22 cellular contexts compared by ENCODE assay signal in genomic region chr14:81192594-81192993, GRCh38. TPM values are rescaled to one million over a fixed set of nuclear protein-coding genes. Genes with fewer than 3 reads are reported as not detected.
DNase-seq lines count a peak whose midpoint lies in the region; ATAC-seq and TF ChIP-seq lines count a peak whose summit lies in the region.
"Had no signal": no experiment of that assay in that cellular context is flagged by ENCODE, and none has a peak within 500 bp of the region (broad histone marks: within the 10 kb centered on the region; RNA-seq: fewer than 3 reads in every experiment).

No MANE protein-coding gene starts in this region.

- DNase-seq in activated CD4-positive, alpha-beta T cell treated with anti-CD3 and anti-CD28 coated beads for 4 hours, result peak; percentile 5 to 10
- DNase-seq in activated CD4-positive, alpha-beta T cell treated with anti-CD3 and anti-CD28 coated beads for 1 hour, result no peak
- peak in 2 of 5 donors; percentile 18 to 21 for DNase-seq in CD8-positive, alpha-beta memory T cell
- DNase-seq in activated T-helper 1 cell treated with anti-CD3 and anti-CD28 coated beads, Interleukin-12 subunit alpha, Interleukin-12 subunit beta, Interleukin-2, Interleukin-4 antibody, amounts not matched to agents 30 ng/mL and 10 ng/mL and 1 ng/mL, durations not matched to agents 14 hours and 24 hours and 36 hours (ENCODE audit: low spot score), result peak; percentile 9
- DNase-seq in memory B cell (ENCODE audit: low spot score in 2 of 2), result no peak
- no peak for DNase-seq in SW480 (ENCODE audit: low spot score)
- DNase-seq in NCI-H1092 (lab: John Stamatoyannopoulos, UW), result no peak
- no peak for DNase-seq in GM23338 (ENCODE audit: low spot score)
- DNase-seq: 8988T, COR-L47, Kasumi-1, NCI-H1092 treated with DMSO at 0.1 percent for 48 hours, NCI-H2029 treated with DMSO at 0.1 percent for 48 hours, NCI-H226, NCI-H774, OCI-M1, trophoblast cell had no signal

- no peaks in the 10 kb centered on the region for H3K27me3 Mint-ChIP-seq in CD8-positive, alpha-beta memory T cell
- H3K27me3 Mint-ChIP-seq in activated T-helper 1 cell treated with anti-CD3 and anti-CD28 coated beads, Interleukin-12 subunit alpha, Interleukin-12 subunit beta, Interleukin-2, Interleukin-4 antibody, amounts not matched to agents 30 ng/mL and 10 ng/mL and 1 ng/mL, durations not matched to agents 14 hours and 24 hours and 36 hours (ENCODE audit: insufficient read depth), result no peaks in the 10 kb centered on the region
- H3K27me3 Mint-ChIP-seq in memory B cell (no peaks in the 10 kb centered on the region), GM23338 (ENCODE audit: insufficient read depth, low read depth, poor library complexity) (no peaks in the 10 kb centered on the region)

- H3K9me3 Mint-ChIP-seq in CD8-positive, alpha-beta memory T cell, result no peaks in the 10 kb centered on the region
- H3K9me3 Mint-ChIP-seq in activated T-helper 1 cell treated with anti-CD3 and anti-CD28 coated beads, Interleukin-12 subunit alpha, Interleukin-12 subunit beta, Interleukin-2, Interleukin-4 antibody, amounts not matched to agents 30 ng/mL and 10 ng/mL and 1 ng/mL, durations not matched to agents 14 hours and 24 hours and 36 hours, result no peaks in the 10 kb centered on the region
- no peaks in the 10 kb centered on the region for H3K9me3 Mint-ChIP-seq in memory B cell
- H3K9me3 Mint-ChIP-seq in GM23338, result no peaks in the 10 kb centered on the region

- peaks cover 49 to 70% (median 68%) of the 10 kb centered on the region in 3 donors for H3K4me1 Mint-ChIP-seq in CD8-positive, alpha-beta memory T cell
- peaks cover 57% of the 10 kb centered on the region for H3K4me1 Mint-ChIP-seq in activated T-helper 1 cell treated with anti-CD3 and anti-CD28 coated beads, Interleukin-12 subunit alpha, Interleukin-12 subunit beta, Interleukin-2, Interleukin-4 antibody, amounts not matched to agents 30 ng/mL and 10 ng/mL and 1 ng/mL, durations not matched to agents 14 hours and 24 hours and 36 hours (ENCODE audit: low read depth)
- H3K4me1 Mint-ChIP-seq in memory B cell, result peaks cover 10% of the 10 kb centered on the region
- no peaks in the 10 kb centered on the region for H3K4me1 Mint-ChIP-seq in GM23338

- no peaks in the 10 kb centered on the region for H3F3A ChIP-seq in GM23338 (replicated peaks; ENCODE audit: low read depth)

- no peak for TF ChIP-seq CTCF in GM23338 (conservative IDR thresholded peaks at IDR 0.05; ENCODE audit: low read depth in 2 of 2)

- peaks cover 23% of the 10 kb centered on the region for H3K36me3 ChIP-seq in CD8-positive, alpha-beta memory T cell (ENCODE audit: insufficient read depth, low read length)
- H3K36me3 ChIP-seq in GM23338 (ENCODE audit: insufficient read depth), result peaks cover 52% of the 10 kb centered on the region

- H3K27ac Mint-ChIP-seq in CD8-positive, alpha-beta memory T cell, result peak overlapping the region; percentile 35 to 97 (median 80)
- peak overlapping the region; percentile 84 for H3K27ac Mint-ChIP-seq in activated T-helper 1 cell treated with anti-CD3 and anti-CD28 coated beads, Interleukin-12 subunit alpha, Interleukin-12 subunit beta, Interleukin-2, Interleukin-4 antibody, amounts not matched to agents 30 ng/mL and 10 ng/mL and 1 ng/mL, durations not matched to agents 14 hours and 24 hours and 36 hours
- H3K27ac Mint-ChIP-seq in memory B cell (peak overlapping the region; percentile 7), GM23338 (no peak overlapping the region)

- CTCF ChIA-PET in CD8-positive, alpha-beta memory T cell (lab: Charles Lee), result interaction anchor here (0.6 to 2.1 kb wide), 3 partner anchors 12 to 341 kb away, joined by 3 to 9 read pairs (median 3); no protein-coding TSS in a partner anchor

- H3K79me2 ChIP-seq in GM23338 (replicated peaks; ENCODE audit: insufficient read depth), result peaks cover 51% of the 10 kb centered on the region

- H3K36me3 Mint-ChIP-seq in CD8-positive, alpha-beta memory T cell, result peaks cover 13 to 82% (median 25%) of the 10 kb centered on the region in 3 donors
- peaks cover 50% of the 10 kb centered on the region for H3K36me3 Mint-ChIP-seq in activated T-helper 1 cell treated with anti-CD3 and anti-CD28 coated beads, Interleukin-12 subunit alpha, Interleukin-12 subunit beta, Interleukin-2, Interleukin-4 antibody, amounts not matched to agents 30 ng/mL and 10 ng/mL and 1 ng/mL, durations not matched to agents 14 hours and 24 hours and 36 hours (ENCODE audit: low read depth)
- H3K36me3 Mint-ChIP-seq in memory B cell (peaks cover 34% of the 10 kb centered on the region), GM23338 (ENCODE audit: low read depth) (peaks cover 83% of the 10 kb centered on the region)

- H3K4me1 ChIP-seq in CD8-positive, alpha-beta memory T cell (ENCODE audit: insufficient read depth, low read length), result peaks cover 25% of the 10 kb centered on the region
- H3K4me1 ChIP-seq in GM23338 (ENCODE audit: insufficient read depth), result no peaks in the 10 kb centered on the region
- H3K4me1 ChIP-seq: gastroesophageal sphincter had no signal

- peaks cover 10% of the 10 kb centered on the region for H4K20me1 ChIP-seq in GM23338 (replicated peaks; ENCODE audit: insufficient read depth)

- intact Hi-C loops in activated T-helper 1 cell treated with anti-CD3 and anti-CD28 coated beads, Interleukin-12 subunit alpha, Interleukin-12 subunit beta, Interleukin-2, Interleukin-4 antibody, amounts not matched to agents 30 ng/mL and 10 ng/mL and 1 ng/mL, durations not matched to agents 14 hours and 24 hours and 36 hours (cut with micrococcal nuclease), result loop anchor here (2.0 kb wide), 1 partner anchor 26 kb away; no protein-coding TSS in a partner anchor

- H3K9me2 ChIP-seq in GM23338 (ENCODE audit: insufficient read depth), result no peaks in the 10 kb centered on the region

- H3K4me3 Mint-ChIP-seq in CD8-positive, alpha-beta memory T cell, result peak overlapping the region in 6 of 7 donors; percentile 16 to 69 (median 55)
- peak overlapping the region; percentile 81 for H3K4me3 Mint-ChIP-seq in activated T-helper 1 cell treated with anti-CD3 and anti-CD28 coated beads, Interleukin-12 subunit alpha, Interleukin-12 subunit beta, Interleukin-2, Interleukin-4 antibody, amounts not matched to agents 30 ng/mL and 10 ng/mL and 1 ng/mL, durations not matched to agents 14 hours and 24 hours and 36 hours
- H3K4me3 Mint-ChIP-seq in memory B cell (no peak overlapping the region), GM23338 (no peak overlapping the region)

- H3K27me3 ChIP-seq in CD8-positive, alpha-beta memory T cell (ENCODE audit: insufficient read depth, low read length, poor library complexity, severe bottlenecking), result no peaks in the 10 kb centered on the region
- H3K27me3 ChIP-seq in GM23338 (ENCODE audit: insufficient read depth), result no peaks in the 10 kb centered on the region
- H3K27me3 ChIP-seq: gastroesophageal sphincter had no signal

- peak overlapping the region; percentile 20 for H3K4me3 ChIP-seq in CD8-positive, alpha-beta memory T cell (ENCODE audit: low read length)
- H3K4me3 ChIP-seq in GM23338, result no peak overlapping the region
- H3K4me3 ChIP-seq: coronary artery, gastroesophageal sphincter, smooth muscle cell had no signal

- no peaks in the 10 kb centered on the region for H3K9me3 ChIP-seq in CD8-positive, alpha-beta memory T cell (ENCODE audit: low read length)
- H3K9me3 ChIP-seq: gastroesophageal sphincter had no signal

- H3K27ac ChIP-seq in CD8-positive, alpha-beta memory T cell (ENCODE audit: low read depth, low read length), result peak overlapping the region; percentile 6
- no peak overlapping the region for H3K27ac ChIP-seq in GM23338 (ENCODE audit: low read depth)
- H3K27ac ChIP-seq: coronary artery, gastroesophageal sphincter had no signal

- no peak overlapping the region for H3K4me2 ChIP-seq in GM23338
- H3K4me2 ChIP-seq: smooth muscle cell had no signal

- ATAC-seq in memory B cell (ENCODE audit: low read depth), result no peak
- ATAC-seq in GM23338, result no peak
- ATAC-seq: activated CD4-positive, CD25-positive, alpha-beta regulatory T cell treated with anti-CD3 and anti-CD28 coated beads, Interleukin-2, amount 50 U/mL, for 24 hours; gastroesophageal sphincter; Right ventricle myocardium inferior had no signal

- no peak overlapping the region for H2AFZ ChIP-seq in GM23338

- POLR2A ChIA-PET in CD8-positive, alpha-beta memory T cell (lab: Charles Lee), result no interaction called here

TF ChIP-seq in GM23338, 12 proteins besides CTCF, POLR2A, EP300 and RAD21 (continues in another document):
- TF ChIP-seq ZNF331 (CRISPR knock-in tag; IDR thresholded peaks at IDR 0.05; ENCODE audit: low read depth), result no peak
- TF ChIP-seq JUNB (IDR thresholded peaks at IDR 0.05; ENCODE audit: unreplicated experiment), result no peak
- TF ChIP-seq NANOG (IDR thresholded peaks at IDR 0.05; ENCODE audit: borderline replicate concordance), result no peak
- TF ChIP-seq, protein P1, sequence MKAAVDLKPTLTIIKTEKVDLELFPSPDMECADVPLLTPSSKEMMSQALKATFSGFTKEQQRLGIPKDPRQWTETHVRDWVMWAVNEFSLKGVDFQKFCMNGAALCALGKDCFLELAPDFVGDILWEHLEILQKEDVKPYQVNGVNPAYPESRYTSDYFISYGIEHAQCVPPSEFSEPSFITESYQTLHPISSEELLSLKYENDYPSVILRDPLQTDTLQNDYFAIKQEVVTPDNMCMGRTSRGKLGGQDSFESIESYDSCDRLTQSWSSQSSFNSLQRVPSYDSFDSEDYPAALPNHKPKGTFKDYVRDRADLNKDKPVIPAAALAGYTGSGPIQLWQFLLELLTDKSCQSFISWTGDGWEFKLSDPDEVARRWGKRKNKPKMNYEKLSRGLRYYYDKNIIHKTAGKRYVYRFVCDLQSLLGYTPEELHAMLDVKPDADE (IDR thresholded peaks at IDR 0.05), result no peak

RNA-seq across cellular contexts. Expression of gene GTF2A1, which starts 28.2 kb away (rescaled TPM):
- 10 to 100 TPM; 49.4 TPM for total RNA-seq in CD8-positive, alpha-beta memory T cell
- 8.2 TPM for polyA plus RNA-seq in CD8-positive, alpha-beta memory T cell
- 41.0 and 42.7 TPM in 2 replicates for total RNA-seq in activated T-helper 1 cell treated with anti-CD3 and anti-CD28 coated beads, Interleukin-12 subunit alpha, Interleukin-12 subunit beta, Interleukin-2, Interleukin-4 antibody, amounts not matched to agents 30 ng/mL and 10 ng/mL and 1 ng/mL, durations not matched to agents 14 hours and 24 hours and 36 hours
- total RNA-seq in GM23338 (2014; rRNA removed; shearing (Covaris generic)), result 38.3 and 50.6 TPM in 2 replicates
- polyA plus RNA-seq in GM23338 (2016; fragmentation: Nextera tagmentation; extraction: Ambion mirVana), result 12.0 and 12.1 TPM in 2 replicates

Comparison
In these comparisons a context has a peak if more than half of its experiments do, and no peak if none do; other contexts are left out.
1. DNase-seq: peak in activated CD4-positive, alpha-beta T cell treated with anti-CD3 and anti-CD28 coated beads for 4 hours (2 of 2) and activated T-helper 1 cell treated with anti-CD3 and anti-CD28 coated beads, Interleukin-12 subunit alpha, Interleukin-12 subunit beta, Interleukin-2, Interleukin-4 antibody, amounts not matched to agents 30 ng/mL and 10 ng/mL and 1 ng/mL, durations not matched to agents 14 hours and 24 hours and 36 hours (single experiment); none in activated CD4-positive, alpha-beta T cell treated with anti-CD3 and anti-CD28 coated beads for 1 hour (single experiment), memory B cell (0 of 2), SW480 (single experiment), NCI-H1092 (single experiment) and GM23338 (single experiment).
2. H3K4me3 Mint-ChIP-seq: peak in CD8-positive, alpha-beta memory T cell (6 of 7) and activated T-helper 1 cell treated with anti-CD3 and anti-CD28 coated beads, Interleukin-12 subunit alpha, Interleukin-12 subunit beta, Interleukin-2, Interleukin-4 antibody, amounts not matched to agents 30 ng/mL and 10 ng/mL and 1 ng/mL, durations not matched to agents 14 hours and 24 hours and 36 hours (single experiment); none in memory B cell (single experiment) and GM23338 (single experiment).